12 cellular contexts compared by ENCODE assay signal in genomic region chr7:134444198-134444960, GRCh38. TPM values are rescaled to one million over a fixed set of nuclear protein-coding genes. Genes with fewer than 3 reads are reported as not detected.
DNase-seq lines count a peak whose midpoint lies in the region; ATAC-seq and TF ChIP-seq lines count a peak whose summit lies in the region.
"Had no signal": no experiment of that assay in that cellular context is flagged by ENCODE, and none has a peak within 500 bp of the region (broad histone marks: within the 10 kb centered on the region; RNA-seq: fewer than 3 reads in every experiment).

No MANE protein-coding gene starts in this region.

- TF ChIP-seq CTCF in dorsolateral prefrontal cortex (IDR thresholded peaks at IDR 0.05 in 54 of 56, conservative IDR thresholded peaks at IDR 0.05 in 2 of 56; ENCODE audit: low read depth in 1 of 56, partially characterized antibody in 56 of 56) (peak in 50 of 56 donors; percentile 17 to 76 (median 46)), neural progenitor cell (IDR thresholded peaks at IDR 0.05) (no peak)

- no peak overlapping the region for H2AFZ ChIP-seq in neural progenitor cell (replicated peaks)
- H2AFZ ChIP-seq: GM23338 had no signal

- no peaks in the 10 kb centered on the region for H3F3A ChIP-seq in neural progenitor cell (ENCODE audit: low read depth)

- peak overlapping the region; percentile 50 to 54 for H3K27ac Mint-ChIP-seq in stimulated activated naive CD8-positive, alpha-beta T cell treated with anti-CD3 and anti-CD28 coated beads, Interleukin-15, amount 100 ng/mL, for 72 hours
- no peak overlapping the region for H3K27ac Mint-ChIP-seq in neural progenitor cell

- no peak for DNase-seq in stimulated activated naive CD8-positive, alpha-beta T cell treated with anti-CD3 and anti-CD28 coated beads, Interleukin-15, amount 100 ng/mL, for 72 hours
- no peak for DNase-seq in stimulated activated naive CD8-positive, alpha-beta T cell treated with anti-CD3 and anti-CD28 coated beads, Interleukin-15, Interleukin-2, amounts not matched to agents 100 U/mL and 50 U/mL, for 24 hours
- DNase-seq in dorsolateral prefrontal cortex (peak in 8 of 10 donors; percentile 55 to 75 (median 61)), medulla oblongata (ENCODE audit: extremely low spot score) (peak; percentile 76), NCI-H345 (lab: John Stamatoyannopoulos, UW) (no peak), neural progenitor cell (ENCODE audit: low spot score) (no peak), posterior vena cava (ENCODE audit: low spot score) (no peak)
- DNase-seq: NCI-H510A, right lobe of liver, T-helper 1 cell had no signal

- H3K27ac ChIP-seq in dorsolateral prefrontal cortex (peak overlapping the region in 55 of 59 donors; percentile 6 to 84 (median 70)), neural progenitor cell (no peak overlapping the region)
- H3K27ac ChIP-seq: right lobe of liver had no signal

- H3K4me1 Mint-ChIP-seq in stimulated activated naive CD8-positive, alpha-beta T cell treated with anti-CD3 and anti-CD28 coated beads, Interleukin-15, amount 100 ng/mL, for 72 hours = no peaks in the 10 kb centered on the region
- H3K4me1 Mint-ChIP-seq in neural progenitor cell = no peaks in the 10 kb centered on the region
- H3K4me1 Mint-ChIP-seq: GM23338 had no signal

- H3K9ac ChIP-seq in neural progenitor cell = no peak overlapping the region

- H4K20me1 ChIP-seq in neural progenitor cell (ENCODE audit: low read depth) = no peaks in the 10 kb centered on the region

- H3K9me3 ChIP-seq in neural progenitor cell (ENCODE audit: low read depth) = no peaks in the 10 kb centered on the region
- H3K9me3 ChIP-seq: right lobe of liver had no signal

- H3K4me3 ChIP-seq in dorsolateral prefrontal cortex (no peak overlapping the region), neural progenitor cell (no peak overlapping the region)
- H3K4me3 ChIP-seq: GM23338, right lobe of liver had no signal

- intact Hi-C loops in dorsolateral prefrontal cortex (cut with DNase I) = loop anchor here in 1 of 2 donors (1.0 kb wide), 1 partner anchor 15 kb away; the partner anchor contains the start of gene AKR1B1
- intact Hi-C loops in posterior vena cava (cut with DNase I) = no loop called here

- peaks cover 44% of the 10 kb centered on the region for H3K36me3 Mint-ChIP-seq in neural progenitor cell

- no peaks in the 10 kb centered on the region for H3K27me3 ChIP-seq in dorsolateral prefrontal cortex
- no peaks in the 10 kb centered on the region for H3K27me3 ChIP-seq in neural progenitor cell
- H3K27me3 ChIP-seq: right lobe of liver had no signal

- no peak for ATAC-seq in stimulated activated naive CD8-positive, alpha-beta T cell treated with anti-CD3 and anti-CD28 coated beads, Interleukin-15, amount 100 ng/mL, for 72 hours
- no peak for ATAC-seq in stimulated activated naive CD8-positive, alpha-beta T cell treated with anti-CD3 and anti-CD28 coated beads, Interleukin-15, Interleukin-2, amounts not matched to agents 100 U/mL and 50 U/mL, for 24 hours
- no peak for ATAC-seq in GM21423 (IDR thresholded peaks at IDR 0.05; ENCODE audit: unreplicated experiment)
- ATAC-seq: GM23338 had no signal

- H3K4me3 Mint-ChIP-seq in stimulated activated naive CD8-positive, alpha-beta T cell treated with anti-CD3 and anti-CD28 coated beads, Interleukin-15, amount 100 ng/mL, for 72 hours = no peak overlapping the region
- no peak overlapping the region for H3K4me3 Mint-ChIP-seq in neural progenitor cell
- H3K4me3 Mint-ChIP-seq: GM23338 had no signal

- no peaks in the 10 kb centered on the region for H3K27me3 Mint-ChIP-seq in stimulated activated naive CD8-positive, alpha-beta T cell treated with anti-CD3 and anti-CD28 coated beads, Interleukin-15, amount 100 ng/mL, for 72 hours
- H3K27me3 Mint-ChIP-seq in neural progenitor cell (ENCODE audit: insufficient read depth, low read depth) = no peaks in the 10 kb centered on the region

- H3K4me1 ChIP-seq in neural progenitor cell = no peaks in the 10 kb centered on the region
- H3K4me1 ChIP-seq: right lobe of liver had no signal

- no peaks in the 10 kb centered on the region for H3K36me3 ChIP-seq in neural progenitor cell

- H3K9me3 Mint-ChIP-seq in stimulated activated naive CD8-positive, alpha-beta T cell treated with anti-CD3 and anti-CD28 coated beads, Interleukin-15, amount 100 ng/mL, for 72 hours = no peaks in the 10 kb centered on the region
- no peaks in the 10 kb centered on the region for H3K9me3 Mint-ChIP-seq in neural progenitor cell

- H3K4me2 ChIP-seq in neural progenitor cell = no peak overlapping the region
- H3K4me2 ChIP-seq: GM23338 had no signal

- H3K79me2 ChIP-seq in neural progenitor cell (ENCODE audit: low read depth) = no peaks in the 10 kb centered on the region

RNA-seq across cellular contexts. Expression of gene AKR1B1, which starts 14.5 kb away (rescaled TPM):
- total RNA-seq in dorsolateral prefrontal cortex = 100 to 1,000 TPM in 73 of 120 experiments, 10 to 100 TPM in 47; 77.9 to 140 (median 103) TPM
- total RNA-seq in neural progenitor cell (ENCODE audit: low replicate concordance) = 105 and 153 TPM in 2 replicates
- total RNA-seq in posterior vena cava = 10 to 100 TPM; 53.7 to 67.0 TPM

Comparison
In these comparisons a context has a peak if more than half of its experiments do, and no peak if none do; other contexts are left out.
1. DNase-seq: peak in dorsolateral prefrontal cortex (8 of 10) and medulla oblongata (single experiment); none in stimulated activated naive CD8-positive, alpha-beta T cell treated with anti-CD3 and anti-CD28 coated beads, Interleukin-15, amount 100 ng/mL, for 72 hours (0 of 2), stimulated activated naive CD8-positive, alpha-beta T cell treated with anti-CD3 and anti-CD28 coated beads, Interleukin-15, Interleukin-2, amounts not matched to agents 100 U/mL and 50 U/mL, for 24 hours (single experiment), NCI-H345 (single experiment), neural progenitor cell (single experiment) and posterior vena cava (single experiment).